8 cellular contexts compared by ENCODE assay signal in genomic region chr1:61083014-61083798, GRCh38. TPM values are rescaled to one million over a fixed set of nuclear protein-coding genes. Genes with fewer than 3 reads are reported as not detected.
DNase-seq lines count a peak whose midpoint lies in the region; ATAC-seq and TF ChIP-seq lines count a peak whose summit lies in the region.

No MANE protein-coding gene starts in this region.

- peak in 4 of 5 donors; percentile 5 to 22 (median 15) for DNase-seq in CD4-positive, alpha-beta memory T cell
- no peak for DNase-seq in MM.1S
- peak; percentile 39 to 72 (median 44) for DNase-seq in heart left ventricle
- no peak for DNase-seq in osteocyte (ENCODE audit: extremely low spot score, unreplicated experiment)
- DNase-seq in NCI-H1105 treated with DMSO at 0.1 percent for 48 hours (lab: John Stamatoyannopoulos, UW): no peak
- no peak for DNase-seq in A172 (ENCODE audit: low spot score)
- no peak for DNase-seq in NOMO-1 treated with DMSO at 0.1 percent for 48 hours (lab: John Stamatoyannopoulos, UW; ENCODE audit: unreplicated experiment)

- no peaks in the 10 kb centered on the region for H3K9me2 ChIP-seq in MM.1S (replicated peaks; ENCODE audit: insufficient read depth, low read length)

- H3K9ac ChIP-seq in MM.1S (ENCODE audit: low read length): peak overlapping the region; percentile 54

- peak overlapping the region; percentile 95 for H3K4me2 ChIP-seq in MM.1S (ENCODE audit: low read depth, low read length)

- H3K79me2 ChIP-seq in MM.1S (ENCODE audit: low read length): no peaks in the 10 kb centered on the region

- H3K4me3 Mint-ChIP-seq in CD4-positive, alpha-beta memory T cell: peak overlapping the region; percentile 91 to 98 (median 93)
- peak overlapping the region; percentile 92 for H3K4me3 Mint-ChIP-seq in activated naive CD4-positive, alpha-beta T cell treated with anti-CD3 and anti-CD28 coated beads, Interleukin-2, amount 50 U/mL, for 24 hours
- H3K4me3 Mint-ChIP-seq in osteocyte (ENCODE audit: unreplicated experiment): peak overlapping the region; percentile 93

- no peaks in the 10 kb centered on the region for H3K36me3 ChIP-seq in CD4-positive, alpha-beta memory T cell (ENCODE audit: insufficient read depth, low read length)
- H3K36me3 ChIP-seq in MM.1S (replicated peaks; ENCODE audit: insufficient read depth, low read length) (no peaks in the 10 kb centered on the region), heart left ventricle (peaks cover 0 to 3% (median 2%) of the 10 kb centered on the region in 9 donors)

- CTCF ChIA-PET in CD4-positive, alpha-beta memory T cell (lab: Charles Lee; ENCODE audit: partially characterized antibody): interaction anchor here (7.1 kb wide), 1 partner anchor 34 kb away, joined by 84 read pairs; no protein-coding TSS in a partner anchor

- peaks cover 25 to 52% (median 34%) of the 10 kb centered on the region in 4 donors for H3K4me1 Mint-ChIP-seq in CD4-positive, alpha-beta memory T cell
- peaks cover 43% of the 10 kb centered on the region for H3K4me1 Mint-ChIP-seq in activated naive CD4-positive, alpha-beta T cell treated with anti-CD3 and anti-CD28 coated beads, Interleukin-2, amount 50 U/mL, for 24 hours
- H3K4me1 Mint-ChIP-seq in osteocyte (ENCODE audit: unreplicated experiment): peaks cover 57% of the 10 kb centered on the region

- intact Hi-C loops in CD4-positive, alpha-beta memory T cell (cut with micrococcal nuclease): no loop called here
- intact Hi-C loops in heart left ventricle (cut with DNase I): loop anchor here in 9 of 10 donors (2.0 to 10.0 kb wide), 11 partner anchors 34 to 370 kb away; no protein-coding TSS in a partner anchor

- H3K4me3 ChIP-seq in CD4-positive, alpha-beta memory T cell (ENCODE audit: low read length in 2 of 2): peak overlapping the region in 1 of 2 donors; percentile 71
- H3K4me3 ChIP-seq in MM.1S (ENCODE audit: low read length) (peak overlapping the region; percentile 76), heart left ventricle (peak overlapping the region; percentile 68 to 95 (median 86))

- H3F3A ChIP-seq in MM.1S (ENCODE audit: insufficient read depth, low read length): peaks cover 17% of the 10 kb centered on the region

- H3K9me3 ChIP-seq in CD4-positive, alpha-beta memory T cell (ENCODE audit: control insufficient read depth in 1 of 2, low read length in 2 of 2): no peaks in the 10 kb centered on the region
- H3K9me3 ChIP-seq in MM.1S (replicated peaks; ENCODE audit: insufficient read depth, low read length) (no peaks in the 10 kb centered on the region), heart left ventricle (no peaks in the 10 kb centered on the region)

- WGBS in heart left ventricle, 4 donors: 0 to 1% (median 0%) methylated on average over 42 to 104 of the region's 104 CpGs

- TF ChIP-seq POLR2A in heart left ventricle (IDR thresholded peaks at IDR 0.05): no peak

- no peak overlapping the region for H3K27ac ChIP-seq in CD4-positive, alpha-beta memory T cell (ENCODE audit: low read depth, low read length)
- H3K27ac ChIP-seq in MM.1S (ENCODE audit: low read length) (no peak overlapping the region), heart left ventricle (peak overlapping the region; percentile 94 to 99 (median 96))

- no peak for TF ChIP-seq CTCF in MM.1S (IDR thresholded peaks at IDR 0.05; ENCODE audit: low read length)
- TF ChIP-seq CTCF in heart left ventricle (IDR thresholded peaks at IDR 0.05): no peak
- TF ChIP-seq CTCF in osteocyte (IDR thresholded peaks at IDR 0.05): no peak

- peaks cover 0 to 2% (median 0%) of the 10 kb centered on the region in 8 donors for H3K9me3 Mint-ChIP-seq in CD4-positive, alpha-beta memory T cell
- no peaks in the 10 kb centered on the region for H3K9me3 Mint-ChIP-seq in activated naive CD4-positive, alpha-beta T cell treated with anti-CD3 and anti-CD28 coated beads, Interleukin-2, amount 50 U/mL, for 24 hours
- no peaks in the 10 kb centered on the region for H3K9me3 Mint-ChIP-seq in osteocyte (ENCODE audit: unreplicated experiment)

- no peaks in the 10 kb centered on the region for H3K27me3 ChIP-seq in CD4-positive, alpha-beta memory T cell (ENCODE audit: insufficient read depth, low read length)
- H3K27me3 ChIP-seq in MM.1S (replicated peaks; ENCODE audit: insufficient read depth, low read length) (peaks cover 18% of the 10 kb centered on the region; the same call in 1 of the 2 replicates), heart left ventricle (no peaks in the 10 kb centered on the region)

- peaks cover 44% of the 10 kb centered on the region for H3K4me1 ChIP-seq in CD4-positive, alpha-beta memory T cell (ENCODE audit: insufficient read depth, low read length)
- peaks cover 11% of the 10 kb centered on the region for H3K4me1 ChIP-seq in MM.1S (ENCODE audit: low read length)
- H3K4me1 ChIP-seq in heart left ventricle: peaks cover 12 to 75% (median 52%) of the 10 kb centered on the region in 12 donors

- POLR2A ChIA-PET in CD4-positive, alpha-beta memory T cell (lab: Charles Lee; ENCODE audit: partially characterized antibody): interaction anchor here (2.2 kb wide), 1 partner anchor 27 kb away, joined by 11 read pairs; no protein-coding TSS in a partner anchor

- ATAC-seq in heart left ventricle: peak in 2 of 4 donors; percentile 35 to 43

- peak overlapping the region; percentile 77 for H2AFZ ChIP-seq in MM.1S (ENCODE audit: low read length)

- H3K27me3 Mint-ChIP-seq in CD4-positive, alpha-beta memory T cell: peaks cover 0 to 2% of the 10 kb centered on the region in 2 donors
- H3K27me3 Mint-ChIP-seq in activated naive CD4-positive, alpha-beta T cell treated with anti-CD3 and anti-CD28 coated beads, Interleukin-2, amount 50 U/mL, for 24 hours: no peaks in the 10 kb centered on the region
- no peaks in the 10 kb centered on the region for H3K27me3 Mint-ChIP-seq in osteocyte (ENCODE audit: unreplicated experiment)

- H3K36me3 Mint-ChIP-seq in CD4-positive, alpha-beta memory T cell: peaks cover 3 to 10% of the 10 kb centered on the region in 2 donors
- no peaks in the 10 kb centered on the region for H3K36me3 Mint-ChIP-seq in activated naive CD4-positive, alpha-beta T cell treated with anti-CD3 and anti-CD28 coated beads, Interleukin-2, amount 50 U/mL, for 24 hours
- peaks cover 4% of the 10 kb centered on the region for H3K36me3 Mint-ChIP-seq in osteocyte (ENCODE audit: unreplicated experiment)

- no peaks in the 10 kb centered on the region for H4K20me1 ChIP-seq in MM.1S (ENCODE audit: insufficient read depth, low read length)

- peak overlapping the region in 4 of 7 donors; percentile 48 to 90 (median 65) for H3K27ac Mint-ChIP-seq in CD4-positive, alpha-beta memory T cell
- no peak overlapping the region for H3K27ac Mint-ChIP-seq in activated naive CD4-positive, alpha-beta T cell treated with anti-CD3 and anti-CD28 coated beads, Interleukin-2, amount 50 U/mL, for 24 hours
- peak overlapping the region; percentile 93 for H3K27ac Mint-ChIP-seq in osteocyte (ENCODE audit: unreplicated experiment)

RNA-seq across cellular contexts. Expression of gene NFIA, which starts 0.8 kb away (rescaled TPM):
- total RNA-seq in CD4-positive, alpha-beta memory T cell: 1 to 10 TPM; 6.9 to 7.3 TPM
- 1 to 10 TPM; 5.1 to 6.6 TPM for polyA plus RNA-seq in CD4-positive, alpha-beta memory T cell
- total RNA-seq in heart left ventricle (100 to 1,000 TPM in 2 of 9 donors, 10 to 100 TPM in 7; 76.6 to 121 (median 98.5) TPM), osteocyte (43.3 and 46.7 TPM in 2 replicates)
- 10 to 100 TPM; 12.7 to 24.3 TPM for polyA plus RNA-seq in heart left ventricle
- total RNA-seq in A172 (2014; rRNA removed; shearing (Covaris generic)): 0.22 and 0.31 TPM in 2 replicates

Comparison
In these comparisons a context has a peak if more than half of its experiments do, and no peak if none do; other contexts are left out.
1. DNase-seq: peak in CD4-positive, alpha-beta memory T cell (4 of 5) and heart left ventricle (5 of 5); none in MM.1S (single experiment), osteocyte (single experiment), NCI-H1105 treated with DMSO at 0.1 percent for 48 hours (single experiment), A172 (single experiment) and NOMO-1 treated with DMSO at 0.1 percent for 48 hours (single experiment).
2. H3K27ac ChIP-seq: peak in heart left ventricle (12 of 12); none in CD4-positive, alpha-beta memory T cell (single experiment) and MM.1S (single experiment).
3. Peak in every context shown above with its lines, with median percentiles within 50 percentile points of each other: H3K4me3 Mint-ChIP-seq.